ENCODE assay signal across 34 cellular contexts in the genomic region with DNA sequence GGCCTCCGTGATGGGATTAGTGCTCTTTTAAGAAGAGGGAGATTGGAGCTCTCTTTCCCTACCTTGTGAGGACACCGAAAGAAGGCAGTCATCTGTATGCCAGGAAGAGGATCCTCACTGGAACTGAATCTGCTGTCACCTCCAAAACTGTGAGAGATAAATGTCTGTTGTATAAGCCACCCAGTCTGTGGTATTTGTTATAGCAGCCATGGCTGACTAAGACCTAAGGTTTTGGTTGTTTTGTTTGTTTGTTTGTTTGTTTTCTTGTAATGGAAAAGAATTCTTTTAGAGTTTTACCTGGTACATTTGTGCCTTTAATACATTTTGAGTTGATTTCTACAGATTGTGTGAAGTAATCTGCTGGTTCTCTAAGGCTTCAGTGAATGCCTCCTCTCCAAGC.
"Had no signal": no experiment of that assay in that cellular context is flagged by ENCODE, and none has a peak within 500 bp of the region (broad histone marks: within the 10 kb centered on the region; RNA-seq: fewer than 3 reads in every experiment).

No MANE protein-coding gene starts in this region.

- H3K9me3 ChIP-seq: MG63 had no signal

- H3K4me2 ChIP-seq: KMS-11 had no signal

- H3K27ac ChIP-seq: KMS-11 had no signal

- H3K4me3 ChIP-seq: MG63 had no signal

- H3K9ac ChIP-seq: KMS-11 had no signal

- DNase-seq: Karpas-422, Kasumi-1, MG63, MM.1S, MV-4-11, NCI-H1048, NCI-H1092, NCI-H1092 treated with DMSO at 0.1 percent for 48 hours, NCI-H1105, NCI-H1105 treated with DMSO at 0.1 percent for 48 hours, NCI-H1417 treated with DMSO at 0.1 percent for 48 hours, NCI-H1436, NCI-H1436 treated with DMSO at 0.1 percent for 48 hours, NCI-H146, NCI-H1694, NCI-H1694 treated with DMSO at 0.1 percent for 48 hours, NCI-H187, NCI-H187 treated with DMSO at 0.1 percent for 48 hours, NCI-H1930, NCI-H2029, NCI-H2029 treated with DMSO at 0.1 percent for 48 hours, NCI-H2081, NCI-H2081 treated with DMSO at 0.1 percent for 48 hours, NCI-H2107, NCI-H2171, NCI-H2171 treated with DMSO at 0.1 percent for 48 hours, NCI-H2227 treated with DMSO at 0.1 percent for 48 hours, NCI-H226, NCI-H345, NCI-H446, NCI-H446 treated with DMSO at 0.1 percent for 48 hours, NCI-H510A, NCI-H510A treated with DMSO at 0.1 percent for 48 hours had no signal

- H3K36me3 ChIP-seq: MG63 had no signal
